8 cellular contexts compared by ENCODE assay signal in genomic region chr16:69754469-69755310, GRCh38. TPM values are rescaled to one million over a fixed set of nuclear protein-coding genes. Genes with fewer than 3 reads are reported as not detected.
DNase-seq lines count a peak whose midpoint lies in the region; ATAC-seq and TF ChIP-seq lines count a peak whose summit lies in the region.

Gene NOB1 (minus strand): TSS chr16:69754926. CDS start chr16:69754910, 16 bp downstream.

- DNase-seq in NCI-H1417 (lab: John Stamatoyannopoulos, UW) (peak; percentile 94 to 98 (median 94)), SW 1271 (lab: John Stamatoyannopoulos, UW) (peak; percentile 75 to 95), cardiac muscle cell (ENCODE audit: low read depth in 1 of 2, low spot score in 1 of 2) (peak; percentile 98), trophoblast cell (peak; percentile 99), transverse colon (peak; percentile 97)
- peak; percentile 97 for DNase-seq in activated naive CD8-positive, alpha-beta T cell treated with anti-CD3 and anti-CD28 coated beads, Interleukin-2, amount 50 U/mL, for 24 hours

- H2BK5ac ChIP-seq in trophoblast cell (ENCODE audit: low read depth, low read length, poor library complexity) = peak within 1 kb of the TSS; percentile 65

- H3K36me3 Mint-ChIP-seq in activated naive CD8-positive, alpha-beta T cell treated with anti-CD3 and anti-CD28 coated beads, Interleukin-2, amount 50 U/mL, for 24 hours (ENCODE audit: low read depth) = peaks cover 35% of the 10 kb centered on the region

- no peaks in the 10 kb centered on the region for H3K9me3 Mint-ChIP-seq in activated naive CD8-positive, alpha-beta T cell treated with anti-CD3 and anti-CD28 coated beads, Interleukin-2, amount 50 U/mL, for 24 hours

- intact Hi-C loops in transverse colon (cut with DNase I; ENCODE audit: low total_unique reads) = loop anchor here (1.0 kb wide), 1 partner anchor 39 kb away; no protein-coding TSS in a partner anchor

- peak within 1 kb of the TSS; percentile 83 for H3K9ac ChIP-seq in trophoblast cell (ENCODE audit: low read length)

- peak within 1 kb of the TSS; percentile 98 for H2AFZ ChIP-seq in trophoblast cell (ENCODE audit: insufficient read depth, low read length, poor library complexity)

- H3K79me2 ChIP-seq in trophoblast cell (ENCODE audit: control insufficient read depth, insufficient read depth, low read length, poor library complexity) = peaks cover 6% of the 10 kb centered on the region

- peak within 1 kb of the TSS; percentile 97 for H3K18ac ChIP-seq in trophoblast cell (ENCODE audit: low read length)

- no peaks in the 10 kb centered on the region for H3K27me3 Mint-ChIP-seq in activated naive CD8-positive, alpha-beta T cell treated with anti-CD3 and anti-CD28 coated beads, Interleukin-2, amount 50 U/mL, for 24 hours

- H3K4me3 ChIP-seq in cardiac muscle cell = peak within 1 kb of the TSS; percentile 77
- H3K4me3 ChIP-seq in trophoblast cell (ENCODE audit: low read depth, low read length) = peak within 1 kb of the TSS; percentile 97
- H3K4me3 ChIP-seq in transverse colon = peak within 1 kb of the TSS; percentile 49 to 74 (median 60)

- peak within 1 kb of the TSS; percentile 97 for H3K14ac ChIP-seq in trophoblast cell (ENCODE audit: low read length)

- in situ Hi-C loops in transverse colon (cut with MboI; ENCODE audit: low pct_ligation_motif_present in 1 of 4, low pct_unique_long_range_greater_than_20kb in 1 of 4, low sequenced_read_pairs in 3 of 4) = loop anchor here in 2 of 4 donors (10.0 kb wide), 2 partner anchors 50 to 360 kb away; no protein-coding TSS in a partner anchor

- peaks cover 28% of the 10 kb centered on the region for H3K4me1 Mint-ChIP-seq in activated naive CD8-positive, alpha-beta T cell treated with anti-CD3 and anti-CD28 coated beads, Interleukin-2, amount 50 U/mL, for 24 hours

- WGBS in trophoblast cell (ENCODE audit: extremely low coverage, insufficient coverage, insufficient read length) = no CpG with 5 or more reads among the region's 58 CpGs
- WGBS in transverse colon (ENCODE audit: low coverage in 1 of 2), 2 donors = 1% methylated on average over 51 of the region's 58 CpGs; no CpG with 5 or more reads in 1 of the 2 donors

- peak within 1 kb of the TSS; percentile 77 for H4K91ac ChIP-seq in trophoblast cell (ENCODE audit: low read depth, low read length)

- H3K79me1 ChIP-seq in trophoblast cell (ENCODE audit: low read length) = peaks cover 4% of the 10 kb centered on the region

- peak within 1 kb of the TSS; percentile 70 for H3K4me2 ChIP-seq in trophoblast cell (ENCODE audit: low read length)

- no peak within 1 kb of the TSS for H2BK12ac ChIP-seq in trophoblast cell (ENCODE audit: low read length)

- H3K27ac ChIP-seq in cardiac muscle cell = peak within 1 kb of the TSS; percentile 63
- peak within 1 kb of the TSS; percentile 62 for H3K27ac ChIP-seq in trophoblast cell (ENCODE audit: low read depth, low read length)
- peak within 1 kb of the TSS; percentile 60 to 83 (median 80) for H3K27ac ChIP-seq in transverse colon

- peak within 1 kb of the TSS; percentile 97 for H4K12ac ChIP-seq in trophoblast cell (ENCODE audit: low read depth, low read length)

- H3K23ac ChIP-seq in trophoblast cell (ENCODE audit: low read length) = no peak within 1 kb of the TSS

- peak within 1 kb of the TSS; percentile 93 for H2AK5ac ChIP-seq in trophoblast cell (ENCODE audit: low read length)

- peak; percentile 99 for TF ChIP-seq CTCF in GM12873 (IDR thresholded peaks at IDR 0.05; ENCODE audit: insufficient read depth, low read depth, low read length, missing control alignments)
- peak; percentile 97 for TF ChIP-seq CTCF in cardiac muscle cell (IDR thresholded peaks at IDR 0.05; ENCODE audit: low read depth, low read length)
- peak; percentile 89 to 100 (median 98) for TF ChIP-seq CTCF in transverse colon (IDR thresholded peaks at IDR 0.05)

- peak within 1 kb of the TSS; percentile 100 for H3K4me3 Mint-ChIP-seq in activated naive CD8-positive, alpha-beta T cell treated with anti-CD3 and anti-CD28 coated beads, Interleukin-2, amount 50 U/mL, for 24 hours

- peaks cover 5% of the 10 kb centered on the region for H3K4me1 ChIP-seq in cardiac muscle cell (ENCODE audit: low read depth)
- no peaks in the 10 kb centered on the region for H3K4me1 ChIP-seq in trophoblast cell (ENCODE audit: control insufficient read depth in 1 of 2, insufficient read depth in 2 of 2, low read length in 2 of 2)
- peaks cover 0 to 20% (median 15%) of the 10 kb centered on the region in 4 donors for H3K4me1 ChIP-seq in transverse colon

- peaks cover 8% of the 10 kb centered on the region for H3K36me3 ChIP-seq in cardiac muscle cell
- H3K36me3 ChIP-seq in trophoblast cell (ENCODE audit: control insufficient read depth in 1 of 2, insufficient read depth in 2 of 2, low read length in 2 of 2) = peaks cover 8 to 16% of the 10 kb centered on the region in 2 experiments
- H3K36me3 ChIP-seq in transverse colon = peaks cover 0 to 14% (median 5%) of the 10 kb centered on the region in 4 donors

- peak within 1 kb of the TSS; percentile 80 for H2BK120ac ChIP-seq in trophoblast cell (ENCODE audit: insufficient read depth, low read length, poor library complexity)

- no peaks in the 10 kb centered on the region for H3K9me3 ChIP-seq in cardiac muscle cell (ENCODE audit: low read depth)
- H3K9me3 ChIP-seq in trophoblast cell (ENCODE audit: insufficient read depth, low read depth, low read length) = no peaks in the 10 kb centered on the region
- H3K9me3 ChIP-seq in transverse colon = no peaks in the 10 kb centered on the region

- H3K27me3 ChIP-seq in cardiac muscle cell (no peaks in the 10 kb centered on the region), trophoblast cell (ENCODE audit: insufficient read depth, low read length) (no peaks in the 10 kb centered on the region), transverse colon (no peaks in the 10 kb centered on the region)

- peak; percentile 64 for TF ChIP-seq POLR2A in transverse colon (IDR thresholded peaks at IDR 0.05)

- peak; percentile 98 for ATAC-seq in HG02759 (IDR thresholded peaks at IDR 0.05; ENCODE audit: unreplicated experiment)
- peak; percentile 95 for ATAC-seq in activated naive CD8-positive, alpha-beta T cell treated with anti-CD3 and anti-CD28 coated beads, Interleukin-2, amount 50 U/mL, for 24 hours

- peak within 1 kb of the TSS; percentile 98 for H3K4ac ChIP-seq in trophoblast cell (ENCODE audit: low read depth, low read length)

- H3K27ac Mint-ChIP-seq in activated naive CD8-positive, alpha-beta T cell treated with anti-CD3 and anti-CD28 coated beads, Interleukin-2, amount 50 U/mL, for 24 hours = peak within 1 kb of the TSS; percentile 100

- no peak for TF ChIP-seq EP300 in transverse colon (IDR thresholded peaks at IDR 0.05; ENCODE audit: low read depth)

- H4K8ac ChIP-seq in trophoblast cell (ENCODE audit: low read depth, low read length) = peak within 1 kb of the TSS; percentile 96

RNA-seq across cellular contexts. Expression of gene NOB1, which starts in this region (rescaled TPM):
- total RNA-seq in cardiac muscle cell (19.9 and 34.0 TPM in 2 replicates), transverse colon (10 to 100 TPM; 21.2 to 60.2 (median 34.0) TPM)
- 26.8 and 35.3 TPM in 2 replicates for polyA plus RNA-seq in cardiac muscle cell
- polyA plus RNA-seq in trophoblast cell (2013) = 34.5 and 35.3 TPM in 2 replicates

Comparison
In these comparisons a context has a peak if more than half of its experiments do, and no peak if none do; other contexts are left out.
1. Peak in every context shown above with its lines: DNase-seq, ATAC-seq, H3K4me3 ChIP-seq and H3K27ac ChIP-seq.